Comparison of ENCODE assay signal across 5 cellular contexts in the genomic region with DNA sequence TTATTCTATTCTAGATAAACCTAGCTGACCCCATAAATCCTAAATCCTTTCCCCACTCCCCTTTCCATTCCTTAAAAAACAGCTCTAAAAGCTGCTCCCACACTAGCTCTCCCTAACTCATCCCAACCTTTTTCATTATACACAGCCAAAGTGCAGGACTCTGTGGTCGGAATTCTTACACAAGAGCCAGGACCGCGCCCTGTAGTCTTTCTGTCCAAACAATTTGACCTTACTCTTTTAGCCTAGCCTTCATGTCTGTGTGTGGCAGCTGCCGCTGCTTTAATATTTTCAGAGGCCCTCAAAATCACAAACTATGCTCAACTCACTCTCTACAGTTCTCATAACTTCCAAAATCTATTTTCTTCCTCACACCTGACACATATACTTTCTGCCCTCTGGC. TPM values are rescaled to one million over a fixed set of nuclear protein-coding genes. Genes with fewer than 3 reads are reported as not detected.
"Had no signal": no experiment of that assay in that cellular context is flagged by ENCODE, and none has a peak within 500 bp of the region (broad histone marks: within the 10 kb centered on the region; RNA-seq: fewer than 3 reads in every experiment).

No MANE protein-coding gene starts in this region.

RNA-seq across cellular contexts. Expression of a gene that starts 19.0 kb away (rescaled TPM):
- total RNA-seq: H4, HFFc6 had no signal
- polyA plus RNA-seq: GM23248 had no signal

RNA-seq across cellular contexts. Expression of a gene that starts 59.0 kb away (rescaled TPM):
- total RNA-seq: GM23248, GM23338, H7, HFFc6 had no signal
- polyA plus RNA-seq: GM23248, GM23338 had no signal
